In genomic region chr17:76481091-76481655, GRCh38 we compare ENCODE assay signal across 8 cellular contexts. TPM values are rescaled to one million over a fixed set of nuclear protein-coding genes. Genes with fewer than 3 reads are reported as not detected.
A peak's percentile ranks its signal among the peaks of the same experiment; 100 is the strongest.
DNase-seq lines count a peak whose midpoint lies in the region; ATAC-seq and TF ChIP-seq lines count a peak whose summit lies in the region.

No MANE protein-coding gene starts in this region.

- intact Hi-C loops in CD4-positive, alpha-beta T cell (cut with DNase I, micrococcal nuclease) = no loop called here

- H3K36me3 Mint-ChIP-seq in CD4-positive, alpha-beta T cell (ENCODE audit: low read depth) = peaks cover 12% of the 10 kb centered on the region

- peak; percentile 47 for ATAC-seq in GM18505 (IDR thresholded peaks at IDR 0.05; ENCODE audit: unreplicated experiment)
- peak; percentile 67 for ATAC-seq in HG02642 (IDR thresholded peaks at IDR 0.05; ENCODE audit: poor library complexity, unreplicated experiment)
- ATAC-seq in CD4-positive, alpha-beta T cell (ENCODE audit: poor library complexity) = no peak

- H3K9me3 ChIP-seq in CD4-positive, alpha-beta T cell (ENCODE audit: control insufficient read depth, low read length) = no peaks in the 10 kb centered on the region

- no peaks in the 10 kb centered on the region for H3K9me3 Mint-ChIP-seq in CD4-positive, alpha-beta T cell

- peak; percentile 57 for TF ChIP-seq POLR2A in GM18505 (IDR thresholded peaks at IDR 0.05; ENCODE audit: borderline replicate concordance, extremely low read depth, insufficient read depth, insufficient read length)

- TF ChIP-seq CTCF in CD4-positive, alpha-beta T cell (IDR thresholded peaks at IDR 0.05) = no peak

- POLR2A ChIA-PET in CD4-positive, alpha-beta T cell (lab: Charles Lee) = no interaction called here

- DNase-seq in RPMI8226 = peak; percentile 91
- DNase-seq in myocyte (ENCODE audit: low read depth) = peak; percentile 67
- no peak for DNase-seq in A172 (ENCODE audit: low spot score)
- DNase-seq in CD4-positive, alpha-beta T cell = no peak
- no peak for DNase-seq in stimulated activated CD4-positive, alpha-beta T cell treated with anti-CD3 and anti-CD28 coated beads, Interleukin-4, amount 100 ng/mL, for 24 hours
- DNase-seq in NCI-H1930 (lab: John Stamatoyannopoulos, UW) = no peak

- CTCF ChIA-PET in CD4-positive, alpha-beta T cell (lab: Charles Lee) = no interaction called here

- H3K4me3 Mint-ChIP-seq in CD4-positive, alpha-beta T cell = no peak overlapping the region

- H3K27me3 ChIP-seq in CD4-positive, alpha-beta T cell (ENCODE audit: control insufficient read depth, insufficient read depth, low read length) = no peaks in the 10 kb centered on the region

- no peak overlapping the region for H3K27ac ChIP-seq in CD4-positive, alpha-beta T cell (ENCODE audit: low read depth, low read length)

- no peak overlapping the region for H3K27ac Mint-ChIP-seq in CD4-positive, alpha-beta T cell

- no peaks in the 10 kb centered on the region for H3K4me1 Mint-ChIP-seq in CD4-positive, alpha-beta T cell (ENCODE audit: low read depth)

- H3K27me3 Mint-ChIP-seq in CD4-positive, alpha-beta T cell = no peaks in the 10 kb centered on the region

RNA-seq across cellular contexts. Expression of gene AANAT, which starts 13.8 kb away (rescaled TPM):
- total RNA-seq in myocyte = not detected in 2 replicates
- polyA plus RNA-seq in myocyte (2012) = 0.08 TPM
- total RNA-seq in A172 (2014; rRNA removed; shearing (Covaris generic)) = not detected in 2 replicates
- total RNA-seq in CD4-positive, alpha-beta T cell = under 1 TPM in 1 of 2 experiments, not detected in 1; 0.14 TPM

RNA-seq across cellular contexts. Expression of gene RHBDF2, which starts 20.1 kb away (rescaled TPM):
- total RNA-seq in myocyte = 6.5 and 7.5 TPM in 2 replicates
- 10.6 TPM for polyA plus RNA-seq in myocyte (2012)
- total RNA-seq in A172 (2014; rRNA removed; shearing (Covaris generic)) = 36.2 and 54.9 TPM in 2 replicates
- 10 to 100 TPM; 22.6 to 24.9 TPM for total RNA-seq in CD4-positive, alpha-beta T cell

RNA-seq across cellular contexts. Expression of gene UBE2O, which starts 28.2 kb away (rescaled TPM):
- total RNA-seq in myocyte = 12.7 and 21.1 TPM in 2 replicates
- 16.9 TPM for polyA plus RNA-seq in myocyte (2012)
- total RNA-seq in A172 (2014; rRNA removed; shearing (Covaris generic)) = 11.4 and 19.4 TPM in 2 replicates
- total RNA-seq in CD4-positive, alpha-beta T cell = 10 to 100 TPM; 22.7 to 25.1 TPM

RNA-seq across cellular contexts. Expression of gene CYGB, which starts 56.3 kb away (rescaled TPM):
- total RNA-seq in myocyte = 3.2 and 7.7 TPM in 2 replicates
- 2.4 TPM for polyA plus RNA-seq in myocyte (2012)
- 0.05 and 1.1 TPM in 2 replicates for total RNA-seq in A172 (2014; rRNA removed; shearing (Covaris generic))
- total RNA-seq in CD4-positive, alpha-beta T cell = not detected

RNA-seq across cellular contexts. Expression of gene PRCD, which starts 58.7 kb away (rescaled TPM):
- not detected in 2 replicates for total RNA-seq in myocyte
- 0.54 TPM for polyA plus RNA-seq in myocyte (2012)
- not detected in 2 replicates for total RNA-seq in A172 (2014; rRNA removed; shearing (Covaris generic))
- not detected for total RNA-seq in CD4-positive, alpha-beta T cell

Comparison
In these comparisons a context has a peak if more than half of its experiments do, and no peak if none do; other contexts are left out.
1. DNase-seq: peak in RPMI8226 (single experiment) and myocyte (single experiment); none in A172 (single experiment), CD4-positive, alpha-beta T cell (0 of 10), stimulated activated CD4-positive, alpha-beta T cell treated with anti-CD3 and anti-CD28 coated beads, Interleukin-4, amount 100 ng/mL, for 24 hours (single experiment) and NCI-H1930 (0 of 2).